1 cellular context compared by ENCODE assay signal in the genomic region with DNA sequence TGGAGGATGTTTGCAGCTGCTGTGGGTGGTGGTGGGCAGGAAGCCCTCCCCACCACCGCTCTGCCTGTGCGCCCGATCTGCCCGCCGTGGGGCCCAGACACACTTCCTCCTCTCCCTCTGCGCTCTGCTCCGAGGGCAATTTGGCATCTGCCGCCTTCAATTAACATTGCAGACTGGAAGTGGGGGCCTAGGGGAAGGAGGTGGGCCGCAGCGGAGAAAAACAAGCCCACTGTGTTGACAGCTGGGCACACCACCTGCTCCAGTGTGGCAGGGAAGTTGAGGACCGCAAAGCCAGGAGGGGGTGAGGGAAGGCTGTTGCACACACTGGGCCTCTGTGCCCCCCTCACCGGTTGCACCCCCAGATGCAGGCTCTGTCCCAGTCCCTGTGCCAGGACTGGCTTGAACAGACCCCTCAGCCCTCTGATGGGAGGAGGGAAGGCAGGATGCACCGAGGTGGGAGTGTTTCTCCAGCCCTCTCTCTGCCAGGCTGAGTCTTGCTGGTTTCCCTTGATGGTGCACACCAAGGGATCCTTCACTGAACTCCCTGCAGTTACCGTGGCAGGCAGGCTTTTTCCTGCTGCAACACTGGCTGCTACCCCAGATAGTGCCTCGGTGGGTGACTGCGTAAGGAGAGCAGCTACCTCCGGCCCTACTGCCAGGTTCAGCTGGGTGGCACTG.
TF ChIP-seq lines count a peak whose summit lies in the region.

No MANE protein-coding gene starts in this region.

TF ChIP-seq in GM23338, 12 proteins besides CTCF, POLR2A, EP300 and RAD21 (continued from another document):
- TF ChIP-seq, protein P1, sequence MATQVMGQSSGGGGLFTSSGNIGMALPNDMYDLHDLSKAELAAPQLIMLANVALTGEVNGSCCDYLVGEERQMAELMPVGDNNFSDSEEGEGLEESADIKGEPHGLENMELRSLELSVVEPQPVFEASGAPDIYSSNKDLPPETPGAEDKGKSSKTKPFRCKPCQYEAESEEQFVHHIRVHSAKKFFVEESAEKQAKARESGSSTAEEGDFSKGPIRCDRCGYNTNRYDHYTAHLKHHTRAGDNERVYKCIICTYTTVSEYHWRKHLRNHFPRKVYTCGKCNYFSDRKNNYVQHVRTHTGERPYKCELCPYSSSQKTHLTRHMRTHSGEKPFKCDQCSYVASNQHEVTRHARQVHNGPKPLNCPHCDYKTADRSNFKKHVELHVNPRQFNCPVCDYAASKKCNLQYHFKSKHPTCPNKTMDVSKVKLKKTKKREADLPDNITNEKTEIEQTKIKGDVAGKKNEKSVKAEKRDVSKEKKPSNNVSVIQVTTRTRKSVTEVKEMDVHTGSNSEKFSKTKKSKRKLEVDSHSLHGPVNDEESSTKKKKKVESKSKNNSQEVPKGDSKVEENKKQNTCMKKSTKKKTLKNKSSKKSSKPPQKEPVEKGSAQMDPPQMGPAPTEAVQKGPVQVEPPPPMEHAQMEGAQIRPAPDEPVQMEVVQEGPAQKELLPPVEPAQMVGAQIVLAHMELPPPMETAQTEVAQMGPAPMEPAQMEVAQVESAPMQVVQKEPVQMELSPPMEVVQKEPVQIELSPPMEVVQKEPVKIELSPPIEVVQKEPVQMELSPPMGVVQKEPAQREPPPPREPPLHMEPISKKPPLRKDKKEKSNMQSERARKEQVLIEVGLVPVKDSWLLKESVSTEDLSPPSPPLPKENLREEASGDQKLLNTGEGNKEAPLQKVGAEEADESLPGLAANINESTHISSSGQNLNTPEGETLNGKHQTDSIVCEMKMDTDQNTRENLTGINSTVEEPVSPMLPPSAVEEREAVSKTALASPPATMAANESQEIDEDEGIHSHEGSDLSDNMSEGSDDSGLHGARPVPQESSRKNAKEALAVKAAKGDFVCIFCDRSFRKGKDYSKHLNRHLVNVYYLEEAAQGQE (IDR thresholded peaks at IDR 0.05; ENCODE audit: unreplicated experiment): no peak
- no peak for TF ChIP-seq POLR2AphosphoS5 (IDR thresholded peaks at IDR 0.05; ENCODE audit: low read depth)
- TF ChIP-seq EZH2 (IDR thresholded peaks at IDR 0.05; ENCODE audit: low read depth, unreplicated experiment): no peak
- TF ChIP-seq ZNF331 (CRISPR knock-in tag; IDR thresholded peaks at IDR 0.05; ENCODE audit: low read depth): no peak
- TF ChIP-seq, protein P2, sequence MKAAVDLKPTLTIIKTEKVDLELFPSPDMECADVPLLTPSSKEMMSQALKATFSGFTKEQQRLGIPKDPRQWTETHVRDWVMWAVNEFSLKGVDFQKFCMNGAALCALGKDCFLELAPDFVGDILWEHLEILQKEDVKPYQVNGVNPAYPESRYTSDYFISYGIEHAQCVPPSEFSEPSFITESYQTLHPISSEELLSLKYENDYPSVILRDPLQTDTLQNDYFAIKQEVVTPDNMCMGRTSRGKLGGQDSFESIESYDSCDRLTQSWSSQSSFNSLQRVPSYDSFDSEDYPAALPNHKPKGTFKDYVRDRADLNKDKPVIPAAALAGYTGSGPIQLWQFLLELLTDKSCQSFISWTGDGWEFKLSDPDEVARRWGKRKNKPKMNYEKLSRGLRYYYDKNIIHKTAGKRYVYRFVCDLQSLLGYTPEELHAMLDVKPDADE (IDR thresholded peaks at IDR 0.05): no peak
- no peak for TF ChIP-seq STAT1 (IDR thresholded peaks at IDR 0.05; ENCODE audit: unreplicated experiment)
- TF ChIP-seq ZNF114 (CRISPR knock-in tag; IDR thresholded peaks at IDR 0.05): no peak
TF ChIP-seq in GM23338: peak in this region for 0.
